ENCODE assay signal across 7 cellular contexts in genomic region chr11:128523616-128524015, GRCh38.
A peak's percentile ranks its signal among the peaks of the same experiment; 100 is the strongest.
DNase-seq lines count a peak whose midpoint lies in the region; ATAC-seq and TF ChIP-seq lines count a peak whose summit lies in the region.

No MANE protein-coding gene starts in this region.

- intact Hi-C loops in activated CD4-positive, alpha-beta memory T cell treated with anti-CD3 and anti-CD28 coated beads for 36 hours (cut with micrococcal nuclease), result loop anchor here (1.0 to 2.0 kb wide), 8 partner anchors 17 to 472 kb away; partner anchors contain the start of gene FLI1
- intact Hi-C loops in adrenal gland (cut with DNase I), result no loop called here

- no peak for ATAC-seq in HG03175 (IDR thresholded peaks at IDR 0.05; ENCODE audit: unreplicated experiment)

- no peaks in the 10 kb centered on the region for H3K36me3 ChIP-seq in smooth muscle cell (ENCODE audit: low read depth)
- H3K36me3 ChIP-seq in adrenal gland (replicated peaks in 1 of 2), result no peaks in the 10 kb centered on the region

- 26% methylated on average over 2 of the region's 2 CpGs for WGBS in smooth muscle cell (ENCODE audit: low lambda C conversion rate)
- 31 to 35% (median 33%) methylated on average over 2 of the region's 2 CpGs for WGBS in adrenal gland, 4 donors

- CTCF ChIA-PET in activated CD4-positive, alpha-beta memory T cell treated with anti-CD3 and anti-CD28 coated beads for 36 hours (lab: Charles Lee), result interaction anchor here (0.7 to 3.8 kb wide), 10 partner anchors 14 to 202 kb away, joined by 3 to 17 read pairs (median 4); partner anchors contain the start of gene FLI1

- H3K4me3 ChIP-seq in fibroblast of the aortic adventitia (ENCODE audit: low read depth, low read length) (no peak overlapping the region), smooth muscle cell (no peak overlapping the region), adrenal gland (no peak overlapping the region)

- peak overlapping the region; percentile 94 for H3K4me2 ChIP-seq in smooth muscle cell

- H3F3A ChIP-seq in smooth muscle cell (ENCODE audit: low read depth), result peaks cover 7% of the 10 kb centered on the region

- H3K4me1 ChIP-seq in smooth muscle cell (ENCODE audit: low read depth) (peaks cover 17% of the 10 kb centered on the region), adrenal gland (replicated peaks in 1 of 2) (peaks cover 7 to 13% of the 10 kb centered on the region in 2 donors)

- H3K9me3 Mint-ChIP-seq in HFFc6, result no peaks in the 10 kb centered on the region
- H3K9me3 Mint-ChIP-seq in activated CD4-positive, alpha-beta memory T cell treated with anti-CD3 and anti-CD28 coated beads for 36 hours, result no peaks in the 10 kb centered on the region

- POLR2A ChIA-PET in activated CD4-positive, alpha-beta memory T cell treated with anti-CD3 and anti-CD28 coated beads for 36 hours (lab: Charles Lee), result interaction anchor here (0.8 to 20.0 kb wide), 22 partner anchors 18 to 307 kb away, joined by 3 to 600 read pairs (median 4); no protein-coding TSS in a partner anchor

- peak overlapping the region; percentile 84 for H3K4me3 Mint-ChIP-seq in HFFc6
- H3K4me3 Mint-ChIP-seq in activated CD4-positive, alpha-beta memory T cell treated with anti-CD3 and anti-CD28 coated beads for 36 hours, result peak overlapping the region; percentile 97

- H3K27me3 ChIP-seq in smooth muscle cell (ENCODE audit: low read depth) (no peaks in the 10 kb centered on the region), adrenal gland (no peaks in the 10 kb centered on the region)

- no peak for TF ChIP-seq POLR2A in adrenal gland (IDR thresholded peaks at IDR 0.05)

- peaks cover 21% of the 10 kb centered on the region for H4K20me1 ChIP-seq in smooth muscle cell (ENCODE audit: low read depth)

- peak overlapping the region; percentile 95 for H3K9ac ChIP-seq in smooth muscle cell (ENCODE audit: low read depth)

- peak overlapping the region; percentile 96 for H3K27ac ChIP-seq in smooth muscle cell (ENCODE audit: low read depth)
- H3K27ac ChIP-seq in adrenal gland, result peak overlapping the region in 2 of 5 donors; percentile 87 to 95

- H3K27me3 Mint-ChIP-seq in HFFc6 (ENCODE audit: insufficient read depth), result no peaks in the 10 kb centered on the region; the same call in none of the 2 replicates
- no peaks in the 10 kb centered on the region for H3K27me3 Mint-ChIP-seq in activated CD4-positive, alpha-beta memory T cell treated with anti-CD3 and anti-CD28 coated beads for 36 hours

- H3K4me1 Mint-ChIP-seq in HFFc6 (ENCODE audit: low read depth), result peaks cover 71% of the 10 kb centered on the region
- peaks cover 51% of the 10 kb centered on the region for H3K4me1 Mint-ChIP-seq in activated CD4-positive, alpha-beta memory T cell treated with anti-CD3 and anti-CD28 coated beads for 36 hours (ENCODE audit: low read depth)

- no peaks in the 10 kb centered on the region for H3K9me3 ChIP-seq in smooth muscle cell (replicated peaks; ENCODE audit: low read depth)
- H3K9me3 ChIP-seq in adrenal gland (replicated peaks in 1 of 3), result no peaks in the 10 kb centered on the region

- H3K36me3 Mint-ChIP-seq in HFFc6 (ENCODE audit: low read depth), result peaks cover 30% of the 10 kb centered on the region
- H3K36me3 Mint-ChIP-seq in activated CD4-positive, alpha-beta memory T cell treated with anti-CD3 and anti-CD28 coated beads for 36 hours, result peaks cover 32% of the 10 kb centered on the region

- peaks cover 33% of the 10 kb centered on the region for H3K79me2 ChIP-seq in smooth muscle cell (ENCODE audit: low read depth)

- peak overlapping the region; percentile 99 for H3K27ac Mint-ChIP-seq in HFFc6
- H3K27ac Mint-ChIP-seq in activated CD4-positive, alpha-beta memory T cell treated with anti-CD3 and anti-CD28 coated beads for 36 hours, result peak overlapping the region; percentile 96

- no peak for TF ChIP-seq CTCF in HFFc6 (IDR thresholded peaks at IDR 0.05)
- TF ChIP-seq CTCF in fibroblast of the aortic adventitia (IDR thresholded peaks at IDR 0.05; ENCODE audit: insufficient read depth, low read length), result no peak
- TF ChIP-seq CTCF in smooth muscle cell (IDR thresholded peaks at IDR 0.05; ENCODE audit: borderline replicate concordance, insufficient read depth, poor library complexity, severe bottlenecking), result no peak
- no peak for TF ChIP-seq CTCF in adrenal gland (IDR thresholded peaks at IDR 0.05)

- no peak overlapping the region for H2AFZ ChIP-seq in smooth muscle cell (ENCODE audit: low read depth)

- DNase-seq in HFFc6 (no peak), fibroblast of the aortic adventitia (ENCODE audit: low read depth) (peak; percentile 68), smooth muscle cell (lab: John Stamatoyannopoulos, UW; ENCODE audit: unreplicated experiment) (no peak), NCI-H510A (lab: John Stamatoyannopoulos, UW) (no peak), adrenal gland (no peak)
- no peak for DNase-seq in activated CD4-positive, alpha-beta memory T cell treated with anti-CD3 and anti-CD28 coated beads for 36 hours
